8 cellular contexts compared by ENCODE assay signal in genomic region chr22:46054091-46054877, GRCh38.
A peak's percentile ranks its signal among the peaks of the same experiment; 100 is the strongest.
DNase-seq lines count a peak whose midpoint lies in the region; ATAC-seq and TF ChIP-seq lines count a peak whose summit lies in the region.

No MANE protein-coding gene starts in this region.

- no peak for TF ChIP-seq CTCF in foreskin fibroblast (IDR thresholded peaks at IDR 0.05; ENCODE audit: low read depth, low read length)

- H3K4me3 ChIP-seq in foreskin fibroblast (ENCODE audit: low read depth in 1 of 2, low read length in 2 of 2), result peak overlapping the region; percentile 63 to 77

- ATAC-seq in GM21723 (IDR thresholded peaks at IDR 0.05; ENCODE audit: unreplicated experiment) (no peak), HG02938 (IDR thresholded peaks at IDR 0.05; ENCODE audit: unreplicated experiment) (no peak)

- DNase-seq in GF-D8 (lab: John Stamatoyannopoulos, UW) (peak; percentile 29), M059J (ENCODE audit: low read depth) (peak; percentile 81), foreskin fibroblast (peak; percentile 76 to 87), nucleus accumbens (lab: John Stamatoyannopoulos, UW) (peak in 37 of 56 donors; percentile 64 to 96 (median 85)), cerebellar nuclear complex (lab: John Stamatoyannopoulos, UW) (no peak)
- peak; percentile 45 for DNase-seq in activated naive CD4-positive, alpha-beta T cell treated with Interleukin-2 at 50 U/mL for 16 hours

Comparison
In these comparisons a context has a peak if more than half of its experiments do, and no peak if none do; other contexts are left out.
1. DNase-seq: peak in GF-D8 (single experiment), M059J (single experiment), activated naive CD4-positive, alpha-beta T cell treated with Interleukin-2 at 50 U/mL for 16 hours (single experiment), foreskin fibroblast (2 of 2) and nucleus accumbens (37 of 56); none in cerebellar nuclear complex (0 of 2).